ENCODE assay signal across 14 cellular contexts in genomic region chr13:20616059-20616797, GRCh38. TPM values are rescaled to one million over a fixed set of nuclear protein-coding genes. Genes with fewer than 3 reads are reported as not detected.
DNase-seq lines count a peak whose midpoint lies in the region; ATAC-seq and TF ChIP-seq lines count a peak whose summit lies in the region.
"Had no signal": no experiment of that assay in that cellular context is flagged by ENCODE, and none has a peak within 500 bp of the region (broad histone marks: within the 10 kb centered on the region; RNA-seq: fewer than 3 reads in every experiment).

No MANE protein-coding gene starts in this region.

- no peaks in the 10 kb centered on the region for H3K36me3 ChIP-seq in testis (ENCODE audit: low read depth, missing control alignments)
- H3K36me3 ChIP-seq in suprapubic skin = peaks cover 8% of the 10 kb centered on the region

- no peaks in the 10 kb centered on the region for H3K27me3 ChIP-seq in testis
- H3K27me3 ChIP-seq in suprapubic skin = no peaks in the 10 kb centered on the region
- H3K27me3 ChIP-seq: heart left ventricle had no signal

- H3K27ac ChIP-seq in testis (no peak overlapping the region), suprapubic skin (no peak overlapping the region)
- H3K27ac ChIP-seq: heart left ventricle, skin epidermis had no signal

- no peak for TF ChIP-seq CTCF in testis (IDR thresholded peaks at IDR 0.05)
- no peak for TF ChIP-seq CTCF in suprapubic skin (IDR thresholded peaks at IDR 0.05)

- intact Hi-C loops in testis (cut with DNase I; ENCODE audit: low total_unique reads) = no loop called here

- no peak for TF ChIP-seq POLR2A in testis (IDR thresholded peaks at IDR 0.05)
- no peak for TF ChIP-seq POLR2A in suprapubic skin (IDR thresholded peaks at IDR 0.05)

- TF ChIP-seq EP300 in suprapubic skin (IDR thresholded peaks at IDR 0.05) = no peak

- ATAC-seq in HG03521 (IDR thresholded peaks at IDR 0.05; ENCODE audit: unreplicated experiment) = no peak
- ATAC-seq in GM18909 (IDR thresholded peaks at IDR 0.05; ENCODE audit: poor library complexity, unreplicated experiment) = no peak
- ATAC-seq: activated CD8-positive, alpha-beta T cell treated with anti-CD3 and anti-CD28 coated beads, Interleukin-2, amount 10 ng/mL, durations not matched to agents 7 days and 5 days; heart left ventricle; left ventricle myocardium superior had no signal

- DNase-seq in EH (ENCODE audit: low read depth) (peak; percentile 89), RKO (ENCODE audit: low spot score) (peak; percentile 78), dermis microvascular lymphatic vessel endothelial cell (ENCODE audit: low read depth in 2 of 2) (peak; percentile 21 to 81), myocyte (ENCODE audit: low read depth) (peak; percentile 8), testis (no peak), suprapubic skin (ENCODE audit: low spot score in 2 of 2) (no peak)
- DNase-seq: activated CD8-positive, alpha-beta T cell treated with anti-CD3 and anti-CD28 coated beads, Interleukin-2, amount 10 ng/mL, durations not matched to agents 7 days and 5 days; activated naive CD4-positive, alpha-beta T cell treated with Interleukin-2 at 50 U/mL for 16 hours; heart left ventricle; left ventricle myocardium superior; NCI-H2107 had no signal

- no peaks in the 10 kb centered on the region for H3K9me3 ChIP-seq in testis
- H3K9me3 ChIP-seq in suprapubic skin = no peaks in the 10 kb centered on the region
- H3K9me3 ChIP-seq: heart left ventricle had no signal

- H3K4me1 ChIP-seq in testis (no peaks in the 10 kb centered on the region), suprapubic skin (no peaks in the 10 kb centered on the region)
- H3K4me1 ChIP-seq: heart left ventricle had no signal

- 90 to 97% methylated on average over 3 of the region's 3 CpGs for WGBS in testis, 2 donors
- 92% methylated on average over 3 of the region's 3 CpGs for WGBS in suprapubic skin

- no peak overlapping the region for H3K4me3 ChIP-seq in testis
- no peak overlapping the region for H3K4me3 ChIP-seq in suprapubic skin
- H3K4me3 ChIP-seq: heart left ventricle, skin epidermis had no signal

RNA-seq across cellular contexts. Expression of gene IFT88, which starts 49.3 kb away (rescaled TPM):
- total RNA-seq in dermis microvascular lymphatic vessel endothelial cell = 6.2 and 7.7 TPM in 2 replicates
- 12.1 and 14.7 TPM in 2 replicates for total RNA-seq in myocyte
- 4.9 TPM for polyA plus RNA-seq in myocyte (2012)
- 100 to 1,000 TPM in 1 of 2 donors, 10 to 100 TPM in 1; 56.6 to 111 TPM for total RNA-seq in testis
- polyA plus RNA-seq in testis (ENCODE audit: insufficient read depth, low read depth, low replicate concordance) = 86.8 TPM
- total RNA-seq in suprapubic skin = 10 to 100 TPM in 2 of 4 donors, 1 to 10 TPM in 2; 5.6 to 21.6 (median 10.4) TPM

Comparison
In these comparisons a context has a peak if more than half of its experiments do, and no peak if none do; other contexts are left out.
1. DNase-seq: peak in EH (single experiment), RKO (single experiment), dermis microvascular lymphatic vessel endothelial cell (2 of 2) and myocyte (single experiment); none in testis (single experiment) and suprapubic skin (0 of 2).